ENCODE assay signal across 8 cellular contexts in genomic region chr2:176652300-176653182, GRCh38.
A peak's percentile ranks its signal among the peaks of the same experiment; 100 is the strongest.
DNase-seq lines count a peak whose midpoint lies in the region; ATAC-seq and TF ChIP-seq lines count a peak whose summit lies in the region.

No MANE protein-coding gene starts in this region.

- intact Hi-C loops in posterior cingulate gyrus (cut with DNase I): loop anchor here (2.0 to 5.0 kb wide), 3 partner anchors 100 to 526 kb away; no protein-coding TSS in a partner anchor

- H3K27me3 ChIP-seq in osteoblast (ENCODE audit: insufficient read depth, low read length): no peaks in the 10 kb centered on the region

- H3K4me3 ChIP-seq in SK-N-MC (peak overlapping the region; percentile 62), epithelial cell of proximal tubule (ENCODE audit: low read depth, low read length) (no peak overlapping the region), osteoblast (ENCODE audit: insufficient read depth, low read length) (no peak overlapping the region)

- H4K20me1 ChIP-seq in osteoblast (ENCODE audit: insufficient read depth, low read length): no peaks in the 10 kb centered on the region

- DNase-seq in EH (ENCODE audit: low read depth): peak; percentile 74
- peak; percentile 3 for DNase-seq in GOT3 (lab: John Stamatoyannopoulos, UW)
- peak; percentile 57 for DNase-seq in NCI-H1105 (lab: John Stamatoyannopoulos, UW)
- DNase-seq in SK-N-MC (ENCODE audit: low read depth, low spot score): no peak
- no peak for DNase-seq in epithelial cell of proximal tubule (ENCODE audit: low read depth)
- no peak for DNase-seq in osteoblast (ENCODE audit: insufficient read length, low spot score, missing footprints)
- DNase-seq in posterior cingulate gyrus: no peak

- no peaks in the 10 kb centered on the region for H3K79me2 ChIP-seq in osteoblast (ENCODE audit: insufficient read depth, low read length)

- peak overlapping the region; percentile 18 for H2AFZ ChIP-seq in osteoblast (ENCODE audit: low read length)

- TF ChIP-seq CTCF in epithelial cell of proximal tubule (conservative IDR thresholded peaks at IDR 0.05; ENCODE audit: low read depth, low read length): peak; percentile 82
- peak; percentile 77 for TF ChIP-seq CTCF in osteoblast (IDR thresholded peaks at IDR 0.05; ENCODE audit: extremely low read depth, low read depth, low read length)

- no peaks in the 10 kb centered on the region for H3K36me3 ChIP-seq in SK-N-MC (ENCODE audit: insufficient read depth, low read length)
- H3K36me3 ChIP-seq in osteoblast (ENCODE audit: insufficient read depth, low read length): no peaks in the 10 kb centered on the region

- H3K27ac ChIP-seq in SK-N-MC (peak overlapping the region; percentile 98), osteoblast (ENCODE audit: low read depth, low read length) (no peak overlapping the region)

- peaks cover 7% of the 10 kb centered on the region for H3K4me1 ChIP-seq in osteoblast (ENCODE audit: insufficient read depth, low read length)

- no peak for ATAC-seq in GM21528 (IDR thresholded peaks at IDR 0.05; ENCODE audit: low FRiP score, unreplicated experiment)

- no peak overlapping the region for H3K4me2 ChIP-seq in osteoblast (ENCODE audit: insufficient read depth, low read length)

- peak overlapping the region; percentile 67 for H3K9ac ChIP-seq in SK-N-MC (ENCODE audit: insufficient read length)

- no peaks in the 10 kb centered on the region for H3K9me3 ChIP-seq in SK-N-MC (ENCODE audit: low read depth, low read length)
- no peaks in the 10 kb centered on the region for H3K9me3 ChIP-seq in osteoblast (ENCODE audit: low read depth, low read length)

Comparison
In these comparisons a context has a peak if more than half of its experiments do, and no peak if none do; other contexts are left out.
1. DNase-seq: peak in EH (single experiment), GOT3 (single experiment) and NCI-H1105 (single experiment); none in SK-N-MC (single experiment), epithelial cell of proximal tubule (single experiment), osteoblast (single experiment) and posterior cingulate gyrus (0 of 10).